In the genomic region with DNA sequence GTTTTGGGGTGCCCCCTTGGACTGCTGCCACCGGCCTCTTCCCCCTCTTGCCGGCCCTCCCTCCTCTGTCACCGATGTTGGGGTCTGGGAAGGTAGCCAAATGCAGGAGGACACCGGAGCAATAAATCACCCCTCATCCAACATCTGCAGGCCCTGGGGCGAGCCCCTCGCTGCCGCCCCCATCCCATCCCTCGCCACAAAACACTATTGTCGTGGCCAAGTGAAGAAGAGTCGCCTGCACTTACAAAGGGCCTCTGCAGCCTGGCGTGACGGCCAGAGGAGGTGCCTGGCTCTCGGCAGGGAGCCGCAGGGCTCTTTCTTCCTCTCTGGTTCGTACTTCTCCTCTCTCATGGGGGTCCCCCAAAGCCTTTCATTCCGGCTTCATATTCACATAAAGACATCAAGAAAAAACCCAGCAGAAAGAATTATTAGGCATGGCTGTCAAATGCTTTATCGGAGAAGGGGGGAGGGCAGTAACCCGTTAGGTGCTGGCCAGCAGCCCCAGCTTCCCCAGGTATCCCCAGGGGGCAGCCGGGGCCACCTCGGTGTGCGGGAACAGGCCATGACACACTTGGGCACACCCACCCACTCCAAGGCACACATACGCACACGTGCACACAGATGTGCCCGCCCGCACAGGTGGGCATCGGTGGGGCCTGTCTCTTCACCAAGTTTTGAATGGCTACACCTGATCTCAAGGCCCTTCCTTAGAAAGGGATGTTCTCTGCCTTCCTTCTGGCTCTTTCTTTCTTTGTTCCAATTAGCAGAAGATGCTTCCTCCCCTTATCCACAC, we compare ENCODE assay signal across 29 cellular contexts.
DNase-seq lines count a peak whose midpoint lies in the region; ATAC-seq and TF ChIP-seq lines count a peak whose summit lies in the region.
"Had no signal": no experiment of that assay in that cellular context is flagged by ENCODE, and none has a peak within 500 bp of the region (broad histone marks: within the 10 kb centered on the region; RNA-seq: fewer than 3 reads in every experiment).

No MANE protein-coding gene starts in this region.

- intact Hi-C loops in body of pancreas (cut with DNase I), result no loop called here
- intact Hi-C loops in tibial artery (cut with DNase I; ENCODE audit: low total_unique reads), result loop anchor here (1.0 kb wide), 1 partner anchor 48 kb away; no protein-coding TSS in a partner anchor

- H3K36me3 ChIP-seq in body of pancreas (replicated peaks in 1 of 2; ENCODE audit: insufficient read depth in 1 of 2, low read depth in 2 of 2), result no peaks in the 10 kb centered on the region
- no peaks in the 10 kb centered on the region for H3K36me3 ChIP-seq in endocrine pancreas (ENCODE audit: control insufficient read depth, insufficient read depth, low read length)
- H3K36me3 ChIP-seq in neuronal stem cell (replicated peaks in 1 of 2; ENCODE audit: control insufficient read depth in 2 of 2, insufficient read depth in 2 of 2, low read length in 2 of 2), result no peaks in the 10 kb centered on the region
- no peaks in the 10 kb centered on the region for H3K36me3 ChIP-seq in tibial artery
- H3K36me3 ChIP-seq: BLaER1, esophagus muscularis mucosa had no signal

- TF ChIP-seq CTCF in body of pancreas (IDR thresholded peaks at IDR 0.05) (no peak), tibial artery (IDR thresholded peaks at IDR 0.05) (no peak)

- H3K27me3 ChIP-seq in body of pancreas (no peaks in the 10 kb centered on the region), endocrine pancreas (ENCODE audit: control insufficient read depth, insufficient read depth, low read length) (no peaks in the 10 kb centered on the region), neuronal stem cell (ENCODE audit: control insufficient read depth in 3 of 3, insufficient read depth in 3 of 3, low read depth in 1 of 3, low read length in 3 of 3) (peaks cover 0 to 96% (median 0%) of the 10 kb centered on the region in 3 experiments), tibial artery (no peaks in the 10 kb centered on the region)
- H3K27me3 ChIP-seq: testis had no signal

- H3K9ac ChIP-seq in endocrine pancreas (ENCODE audit: control insufficient read depth, insufficient read depth, low read length), result peak overlapping the region; percentile 55
- H3K9ac ChIP-seq in neuronal stem cell (ENCODE audit: low read depth, low read length, poor library complexity), result no peak overlapping the region
- H3K9ac ChIP-seq: BLaER1 had no signal

- no peak overlapping the region for H3K23ac ChIP-seq in neuronal stem cell (ENCODE audit: low read depth, low read length, poor library complexity)

- H3K4ac ChIP-seq in neuronal stem cell (ENCODE audit: low read length), result no peak overlapping the region

- H4K91ac ChIP-seq in neuronal stem cell (ENCODE audit: low read depth, low read length, poor library complexity), result no peak overlapping the region

- DNase-seq in body of pancreas (no peak), neuronal stem cell (ENCODE audit: low spot score) (no peak), tibial artery (no peak), NCI-H526 (lab: John Stamatoyannopoulos, UW) (no peak), NCI-H1417 (lab: John Stamatoyannopoulos, UW) (no peak), kidney tubule cell (ENCODE audit: low spot score) (no peak)
- DNase-seq: activated CD4-positive, alpha-beta memory T cell treated with anti-CD3 and anti-CD28 coated beads, Interleukin-2, amount 10 ng/mL, durations not matched to agents 7 days and 5 days; activated CD4-positive, alpha-beta T cell treated with anti-CD3 and anti-CD28 coated beads for 1 hour; activated CD8-positive, alpha-beta memory T cell treated with anti-CD3 and anti-CD28 coated beads, Interleukin-2, amount 50 U/mL, for 4 hours; activated naive CD4-positive, alpha-beta T cell treated with Interleukin-2 at 50 U/mL for 16 hours; effector memory CD8-positive, alpha-beta T cell; foreskin fibroblast; HCEC 1CT; KG1; left ventricle myocardium superior; NCI-H1092 treated with DMSO at 0.1 percent for 48 hours; NCI-H2029; NCI-H524 treated with DMSO at 0.1 percent for 48 hours; occipital lobe; PC-3; stimulated activated naive CD4-positive, alpha-beta T cell treated with Interleukin-2 at 50 U/mL for 16 hours had no signal

- H3K9me3 ChIP-seq in body of pancreas (no peaks in the 10 kb centered on the region), endocrine pancreas (ENCODE audit: control insufficient read depth, low read length) (no peaks in the 10 kb centered on the region), neuronal stem cell (replicated peaks in 1 of 2; ENCODE audit: control insufficient read depth in 2 of 2, insufficient read depth in 1 of 2, low read depth in 1 of 2, low read length in 2 of 2) (no peaks in the 10 kb centered on the region), tibial artery (no peaks in the 10 kb centered on the region)
- H3K9me3 ChIP-seq: BLaER1, esophagus muscularis mucosa, testis had no signal

- no peak overlapping the region for H4K8ac ChIP-seq in neuronal stem cell (ENCODE audit: low read depth, low read length)

- no peak for TF ChIP-seq POLR2A in body of pancreas (IDR thresholded peaks at IDR 0.05)

- ATAC-seq in body of pancreas, result no peak
- ATAC-seq: effector memory CD8-positive, alpha-beta T cell; GM12878; left ventricle myocardium superior had no signal

- no peak overlapping the region for H3K14ac ChIP-seq in neuronal stem cell (ENCODE audit: low read length)

- no peak overlapping the region for H2BK12ac ChIP-seq in neuronal stem cell (ENCODE audit: low read length)

- H3K27ac ChIP-seq in body of pancreas (peak overlapping the region; percentile 94 to 98 (median 96)), neuronal stem cell (replicated peaks; ENCODE audit: low read length) (peak overlapping the region; percentile 67), tibial artery (peak overlapping the region; percentile 67 to 81)
- H3K27ac ChIP-seq: BLaER1, esophagus muscularis mucosa, HL-60, SK-N-MC, testis had no signal

- H2BK15ac ChIP-seq in neuronal stem cell (ENCODE audit: low read length), result peak overlapping the region; percentile 75

- peak overlapping the region; percentile 87 for H2AK5ac ChIP-seq in neuronal stem cell (ENCODE audit: low read depth, low read length)

- H3K4me2 ChIP-seq in neuronal stem cell (ENCODE audit: insufficient read depth, low read length, poor library complexity, severe bottlenecking), result no peak overlapping the region
- H3K4me2 ChIP-seq: BLaER1, smooth muscle cell had no signal

- H3K79me1 ChIP-seq in neuronal stem cell (ENCODE audit: low read depth, low read length), result peaks cover 3% of the 10 kb centered on the region

- H3K18ac ChIP-seq in neuronal stem cell (ENCODE audit: low read length), result peak overlapping the region; percentile 94

- H2AFZ ChIP-seq in neuronal stem cell (ENCODE audit: low read length), result no peak overlapping the region

- peak overlapping the region; percentile 73 for H2BK120ac ChIP-seq in neuronal stem cell (ENCODE audit: low read depth, low read length)

- peaks cover 89% of the 10 kb centered on the region for H3K4me1 ChIP-seq in body of pancreas
- H3K4me1 ChIP-seq in endocrine pancreas (ENCODE audit: control insufficient read depth, insufficient read depth, low read length), result no peaks in the 10 kb centered on the region
- peaks cover 14 to 37% of the 10 kb centered on the region in 2 donors for H3K4me1 ChIP-seq in neuronal stem cell (ENCODE audit: control insufficient read depth in 2 of 2, insufficient read depth in 1 of 2, low read depth in 1 of 2, low read length in 2 of 2)
- H3K4me1 ChIP-seq in tibial artery, result peaks cover 0 to 92% (median 84%) of the 10 kb centered on the region in 4 donors

- 68 to 72% methylated on average over 26 of the region's 26 CpGs for WGBS in body of pancreas, 2 donors
- no CpG with 5 or more reads among the region's 26 CpGs for WGBS in neuronal stem cell (ENCODE audit: extremely low coverage in 2 of 2, insufficient read length in 2 of 2, insufficient replicate concordance in 1 of 2), 2 donors

- peak overlapping the region; percentile 19 for H2BK5ac ChIP-seq in neuronal stem cell (ENCODE audit: low read length)

- H3K4me3 ChIP-seq in body of pancreas (no peak overlapping the region), endocrine pancreas (ENCODE audit: control insufficient read depth, insufficient read depth, low read length) (no peak overlapping the region), neuronal stem cell (ENCODE audit: low read length in 2 of 2) (no peak overlapping the region), tibial artery (peak overlapping the region; percentile 12 to 33)
- H3K4me3 ChIP-seq: BLaER1, GM12878, SK-N-MC, smooth muscle cell, testis had no signal

Comparison
In these comparisons a context has a peak if more than half of its experiments do, and no peak if none do; other contexts are left out.
1. H3K4me3 ChIP-seq: peak in tibial artery (2 of 2); none in body of pancreas (0 of 2), endocrine pancreas (single experiment) and neuronal stem cell (0 of 2).
2. Peak in every context shown above with its lines, with median percentiles within 50 percentile points of each other: H3K27ac ChIP-seq.